8 cellular contexts compared by ENCODE assay signal in the genomic region with DNA sequence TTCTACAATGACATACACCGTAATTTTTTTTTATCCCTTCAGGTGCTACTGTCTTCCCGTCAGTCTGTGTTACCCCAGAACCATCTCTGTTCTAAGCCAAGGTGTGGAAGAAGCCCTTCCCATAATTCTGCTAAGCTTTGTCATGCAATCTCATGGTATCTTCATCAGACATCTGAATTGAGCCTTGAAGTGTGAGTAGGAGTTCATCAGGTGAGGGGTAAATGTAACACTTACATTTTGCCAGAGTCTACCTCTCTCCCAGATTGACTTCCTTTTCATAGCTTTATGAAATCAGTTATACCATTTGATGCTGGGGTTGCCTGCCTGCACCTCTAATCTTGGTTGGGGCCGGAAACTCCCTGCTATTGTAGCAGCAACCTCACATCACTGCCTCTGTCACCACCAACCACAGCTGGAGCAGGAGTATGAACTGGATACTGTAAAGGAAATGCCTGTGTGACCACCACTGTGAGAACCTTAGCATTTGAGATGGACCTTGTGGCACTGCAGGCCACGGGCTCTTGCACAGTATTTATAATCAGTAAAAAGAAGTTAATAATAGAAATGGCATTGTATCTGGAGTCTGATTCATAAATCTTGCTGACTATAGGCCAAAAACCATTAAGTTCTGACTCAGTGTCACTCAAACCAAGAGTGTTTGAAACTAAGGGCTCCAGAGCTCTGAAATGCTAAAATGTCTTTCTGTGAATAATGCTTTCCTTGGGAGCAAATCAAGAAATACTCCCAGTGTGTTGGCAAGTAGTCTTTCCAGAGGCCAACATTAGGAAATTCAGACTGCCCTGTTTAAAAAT. TPM values are rescaled to one million over a fixed set of nuclear protein-coding genes. Genes with fewer than 3 reads are reported as not detected.
DNase-seq lines count a peak whose midpoint lies in the region; ATAC-seq and TF ChIP-seq lines count a peak whose summit lies in the region.

No MANE protein-coding gene starts in this region.

- no peaks in the 10 kb centered on the region for H3K23me2 ChIP-seq in H9 (ENCODE audit: insufficient read length, low read depth, low read length, poor library complexity, severe bottlenecking)

- no peak overlapping the region for H4K8ac ChIP-seq in H9 (replicated peaks; ENCODE audit: insufficient read length, low read depth, low read length)

- no peak overlapping the region for H3K56ac ChIP-seq in H9 (ENCODE audit: insufficient read length, low read depth, low read length)

- H3K4me2 ChIP-seq in H9 (ENCODE audit: insufficient read depth, insufficient read length, low read length): no peak overlapping the region
- no peak overlapping the region for H3K4me2 ChIP-seq in Karpas-422 (ENCODE audit: low read depth, low read length, poor library complexity, severe bottlenecking)

- no peaks in the 10 kb centered on the region for H3K36me3 Mint-ChIP-seq in H9 (ENCODE audit: insufficient read depth in 1 of 3, low read depth in 3 of 3)

- no peak overlapping the region for H2AK5ac ChIP-seq in H9 (ENCODE audit: insufficient read length, low read length)

- H4K91ac ChIP-seq in H9 (ENCODE audit: insufficient read length, low read depth, low read length): no peak overlapping the region

- H3K27me3 Mint-ChIP-seq in H9 (ENCODE audit: low read depth): no peaks in the 10 kb centered on the region

- no peaks in the 10 kb centered on the region for H3K36me3 ChIP-seq in Karpas-422 (ENCODE audit: insufficient read depth, low read length)

- no peak overlapping the region for H2BK20ac ChIP-seq in H9 (ENCODE audit: low read depth, low read length, poor library complexity, severe bottlenecking)

- no peaks in the 10 kb centered on the region for H3K79me1 ChIP-seq in H9 (ENCODE audit: insufficient read depth, low read depth, low read length, poor library complexity, severe bottlenecking)

- H4K20me1 ChIP-seq in H9 (ENCODE audit: control insufficient read depth, insufficient read depth, insufficient read length): no peaks in the 10 kb centered on the region
- no peaks in the 10 kb centered on the region for H4K20me1 ChIP-seq in Karpas-422 (ENCODE audit: insufficient read depth, low read depth, low read length)

- H2BK12ac ChIP-seq in H9 (ENCODE audit: insufficient read length, low read depth, low read length): no peak overlapping the region

- H2AFZ ChIP-seq in H9 (ENCODE audit: low read length): no peak overlapping the region
- H2AFZ ChIP-seq in Karpas-422 (ENCODE audit: low read length): no peak overlapping the region

- H3K9ac ChIP-seq in H9 (ENCODE audit: extremely low read depth, insufficient read length, low read length) (no peak overlapping the region), Karpas-422 (ENCODE audit: low read length) (no peak overlapping the region)

- H3K9me3 ChIP-seq in H9 (ENCODE audit: control insufficient read depth, low read depth, low read length) (no peaks in the 10 kb centered on the region), Karpas-422 (ENCODE audit: low read length) (no peaks in the 10 kb centered on the region)

- TF ChIP-seq CTCF in H9 (conservative IDR thresholded peaks at IDR 0.05): no peak

- H3K9me3 Mint-ChIP-seq in H9: no peaks in the 10 kb centered on the region

- H3K18ac ChIP-seq in H9 (ENCODE audit: insufficient read length, low read depth, low read length): no peak overlapping the region

- intact Hi-C loops in Right ventricle myocardium superior (cut with DNase I): no loop called here

- no peak overlapping the region for H2BK15ac ChIP-seq in H9 (ENCODE audit: low read depth, low read length)

- ATAC-seq in GM18520 (IDR thresholded peaks at IDR 0.05; ENCODE audit: unreplicated experiment) (peak; percentile 76), HG02678 (IDR thresholded peaks at IDR 0.05; ENCODE audit: unreplicated experiment) (peak; percentile 89), SK-N-SH treated with all-trans-retinoic acid at 6 μM for 48 hours (peak; percentile 60), Right ventricle myocardium superior (ENCODE audit: poor library complexity) (peak; percentile 36), HG02970 (IDR thresholded peaks at IDR 0.05; ENCODE audit: low FRiP score, unreplicated experiment) (no peak)

- H3K27me3 ChIP-seq in H9 (ENCODE audit: insufficient read depth, low read length): no peaks in the 10 kb centered on the region
- H3K27me3 ChIP-seq in Karpas-422 (ENCODE audit: low read length): no peaks in the 10 kb centered on the region

- no peak overlapping the region for H3K4ac ChIP-seq in H9 (ENCODE audit: low read depth, low read length)

- H2BK5ac ChIP-seq in H9 (ENCODE audit: insufficient read length, low read length): no peak overlapping the region

- H3K4me3 ChIP-seq in Karpas-422 (ENCODE audit: low read length): no peak overlapping the region

- no peak overlapping the region for H4K5ac ChIP-seq in H9 (ENCODE audit: insufficient read length, low read depth, low read length)

- H3T11ph ChIP-seq in H9 (ENCODE audit: low read length): no peak overlapping the region

- whole genome bisulfite sequencing in H9 (ENCODE audit: extremely low coverage, insufficient read length, low lambda C conversion rate): no CpG with 5 or more reads among the region's 4 CpGs

- H3K27ac Mint-ChIP-seq in H9: no peak overlapping the region

- DNase-seq in Right ventricle myocardium superior (no peak), H9 (no peak), SHP77 treated with DMSO at 0.1 percent for 48 hours (lab: John Stamatoyannopoulos, UW) (no peak), Karpas-422 (no peak)

- H3K27ac ChIP-seq in H9 (ENCODE audit: insufficient read length, low read depth, low read length) (no peak overlapping the region), Karpas-422 (ENCODE audit: low read length) (no peak overlapping the region)

- H2BK120ac ChIP-seq in H9 (ENCODE audit: low read depth, low read length, poor library complexity, severe bottlenecking): no peak overlapping the region

- no peaks in the 10 kb centered on the region for H3K9me2 ChIP-seq in Karpas-422 (replicated peaks; ENCODE audit: insufficient read depth, low read length)

- no peaks in the 10 kb centered on the region for H3K79me2 ChIP-seq in H9 (ENCODE audit: insufficient read depth, low read length)
- H3K79me2 ChIP-seq in Karpas-422 (ENCODE audit: low read length): no peaks in the 10 kb centered on the region

- no peak overlapping the region for H3K4me3 Mint-ChIP-seq in H9

- H3K14ac ChIP-seq in H9 (ENCODE audit: insufficient read depth, low read length): no peak overlapping the region

- H3K23ac ChIP-seq in H9 (ENCODE audit: insufficient read length, low read depth, low read length): no peak overlapping the region

- H3K4me1 ChIP-seq in H9 (ENCODE audit: insufficient read depth, low read length): no peaks in the 10 kb centered on the region
- no peaks in the 10 kb centered on the region for H3K4me1 ChIP-seq in Karpas-422 (ENCODE audit: low read length)

- H3K4me1 Mint-ChIP-seq in H9: peaks cover 0 to 2% of the 10 kb centered on the region in 2 experiments; a peak in 1 of 4 replicates

TF ChIP-seq in SK-N-SH treated with all-trans-retinoic acid at 6 μM for 48 hours, 23 proteins besides CTCF, POLR2A, EP300 and RAD21:
- TF ChIP-seq, protein P1, sequence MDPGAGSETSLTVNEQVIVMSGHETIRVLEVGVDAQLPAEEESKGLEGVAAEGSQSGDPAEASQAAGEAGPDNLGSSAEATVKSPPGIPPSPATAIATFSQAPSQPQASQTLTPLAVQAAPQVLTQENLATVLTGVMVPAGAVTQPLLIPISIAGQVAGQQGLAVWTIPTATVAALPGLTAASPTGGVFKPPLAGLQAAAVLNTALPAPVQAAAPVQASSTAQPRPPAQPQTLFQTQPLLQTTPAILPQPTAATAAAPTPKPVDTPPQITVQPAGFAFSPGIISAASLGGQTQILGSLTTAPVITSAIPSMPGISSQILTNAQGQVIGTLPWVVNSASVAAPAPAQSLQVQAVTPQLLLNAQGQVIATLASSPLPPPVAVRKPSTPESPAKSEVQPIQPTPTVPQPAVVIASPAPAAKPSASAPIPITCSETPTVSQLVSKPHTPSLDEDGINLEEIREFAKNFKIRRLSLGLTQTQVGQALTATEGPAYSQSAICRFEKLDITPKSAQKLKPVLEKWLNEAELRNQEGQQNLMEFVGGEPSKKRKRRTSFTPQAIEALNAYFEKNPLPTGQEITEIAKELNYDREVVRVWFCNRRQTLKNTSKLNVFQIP (CRISPR knock-in tag; IDR thresholded peaks at IDR 0.05; ENCODE audit: borderline replicate concordance, low read depth): no peak
- TF ChIP-seq PPARA (CRISPR knock-in tag; IDR thresholded peaks at IDR 0.05; ENCODE audit: borderline replicate concordance): no peak
- TF ChIP-seq TOX (CRISPR knock-in tag; IDR thresholded peaks at IDR 0.05; ENCODE audit: borderline replicate concordance): no peak
- peak; percentile 80 for TF ChIP-seq ZFP3 (CRISPR knock-in tag; IDR thresholded peaks at IDR 0.05)
TF ChIP-seq in SK-N-SH treated with all-trans-retinoic acid at 6 μM for 48 hours: peak in this region for 1.

RNA-seq across cellular contexts. Expression of a gene that starts 58.6 kb away (rescaled TPM):
- total RNA-seq in Right ventricle myocardium superior (55.1 TPM), H9 (2021) (44.9 and 47.9 TPM in 2 replicates)
- total RNA-seq in Karpas-422 (2014; rRNA removed; shearing (Covaris generic); ENCODE audit: low replicate concordance): 3.4 and 5.1 TPM in 2 replicates
